2 cellular contexts compared by ENCODE assay signal in the genomic region with DNA sequence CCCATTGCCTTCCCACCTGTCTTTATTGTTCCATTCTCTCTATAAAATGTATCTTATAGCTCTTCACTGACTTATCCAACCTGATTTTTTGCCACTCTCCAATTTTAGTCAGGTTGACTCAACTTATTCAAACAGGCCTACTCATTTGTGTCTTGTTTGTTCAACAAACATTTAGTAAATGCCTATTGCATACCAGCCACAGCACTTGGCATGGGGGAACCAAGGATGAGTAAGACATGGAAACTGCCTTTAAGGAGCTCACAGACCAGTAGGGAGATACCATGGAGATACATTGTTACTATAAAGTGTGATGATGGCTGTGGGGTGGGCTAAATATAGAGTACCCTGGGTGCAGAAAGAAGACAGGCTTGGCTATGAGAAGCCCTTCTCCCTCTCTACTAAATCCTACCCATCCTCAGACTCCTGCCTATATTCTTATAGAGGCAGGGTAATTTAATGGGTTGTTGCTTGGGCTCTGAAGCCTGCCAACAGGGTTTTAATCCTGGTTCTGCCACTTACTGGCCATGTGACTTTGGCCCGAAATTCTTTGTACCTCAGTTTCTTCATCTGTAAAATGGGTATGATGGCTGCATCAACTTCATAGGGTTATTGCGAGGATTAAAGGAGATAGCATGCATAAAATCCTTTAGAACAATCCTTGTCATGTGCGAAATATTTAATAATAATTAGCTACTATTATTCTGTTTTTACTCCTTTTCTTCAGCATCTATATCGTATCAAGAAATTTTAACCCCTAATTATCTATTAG.
TF ChIP-seq lines count a peak whose summit lies in the region.

No MANE protein-coding gene starts in this region.

TF ChIP-seq in K562, 482 proteins besides CTCF, POLR2A, EP300 and RAD21:
- TF ChIP-seq CAMTA2 (CRISPR knock-in tag; conservative IDR thresholded peaks at IDR 0.05) (no peak), RBM25 (IDR thresholded peaks at IDR 0.05; ENCODE audit: low read depth, low read length, severe bottlenecking) (peak; percentile 76), RBM39 (optimal IDR thresholded peaks at IDR 0.05; ENCODE audit: low read depth, low read length) (no peak)
TF ChIP-seq in K562: peak in this region for 1.

TF ChIP-seq in HepG2, 621 proteins besides CTCF, POLR2A, EP300 and RAD21:
- TF ChIP-seq HNRNPUL1 (IDR thresholded peaks at IDR 0.05; ENCODE audit: low read depth, low read length) (no peak), ZNF629 (CRISPR knock-in tag; conservative IDR thresholded peaks at IDR 0.05) (peak; percentile 57)
